In the genomic region with DNA sequence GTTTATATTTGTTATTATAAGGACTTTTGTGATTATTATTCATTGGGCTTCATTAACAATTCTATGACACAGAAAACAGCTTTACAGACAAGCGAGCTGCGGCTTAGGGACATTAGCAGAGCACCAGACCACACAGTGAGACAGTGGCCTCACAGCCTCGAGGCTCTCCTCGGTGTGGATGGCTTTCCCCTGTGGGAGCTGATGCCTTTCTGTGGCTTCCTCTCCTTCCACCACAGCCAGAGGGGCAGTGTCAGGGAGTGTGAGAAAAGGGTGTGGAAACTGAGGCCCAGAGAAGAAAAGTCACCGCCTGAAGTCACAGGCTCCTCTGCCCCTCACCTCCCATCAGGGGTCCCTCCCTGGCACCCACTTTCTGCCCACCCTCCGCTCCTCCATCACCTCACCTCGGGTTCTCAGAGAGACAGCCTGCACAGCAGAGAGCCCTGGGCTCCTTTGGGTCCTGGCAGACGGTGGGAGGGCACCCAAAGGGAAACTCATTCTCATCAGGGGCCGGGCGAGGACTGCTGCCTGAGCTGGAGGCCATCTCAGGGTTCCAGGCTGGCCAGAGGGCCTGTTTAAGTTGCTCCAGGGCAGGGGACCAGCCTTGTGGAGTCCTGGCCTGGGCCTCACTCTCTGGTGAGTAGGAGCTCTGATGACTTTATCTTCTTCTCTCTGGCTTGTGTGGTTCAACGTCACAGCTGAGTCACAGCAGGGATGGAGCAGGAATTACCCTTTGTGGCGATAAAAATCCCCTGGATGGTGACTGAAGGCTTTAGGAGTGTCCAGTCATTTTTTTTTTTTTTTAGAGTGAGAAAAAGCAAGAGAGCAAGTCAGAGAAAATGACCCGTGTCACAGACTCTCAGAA, we compare ENCODE assay signal across 8 cellular contexts. TPM values are rescaled to one million over a fixed set of nuclear protein-coding genes. Genes with fewer than 3 reads are reported as not detected.
DNase-seq lines count a peak whose midpoint lies in the region; ATAC-seq and TF ChIP-seq lines count a peak whose summit lies in the region.

No MANE protein-coding gene starts in this region.

- ATAC-seq in GM21390 (IDR thresholded peaks at IDR 0.05; ENCODE audit: unreplicated experiment) = peak; percentile 26

- H3K27me3 ChIP-seq in BLaER1 = no peaks in the 10 kb centered on the region
- no peaks in the 10 kb centered on the region for H3K27me3 ChIP-seq in right atrium auricular region

- TF ChIP-seq CTCF in right atrium auricular region (IDR thresholded peaks at IDR 0.05) = no peak

- H3K9me3 ChIP-seq in BLaER1 (no peaks in the 10 kb centered on the region), right atrium auricular region (no peaks in the 10 kb centered on the region)

- no peaks in the 10 kb centered on the region for H3K27me3 Mint-ChIP-seq in activated T-cell treated with anti-CD3 and anti-CD28 coated beads, Interleukin-2, amount 50 U/mL, for 24 hours

- peak overlapping the region; percentile 98 for H3K4me3 Mint-ChIP-seq in activated T-cell treated with anti-CD3 and anti-CD28 coated beads, Interleukin-2, amount 50 U/mL, for 24 hours

- H3K27ac Mint-ChIP-seq in activated T-cell treated with anti-CD3 and anti-CD28 coated beads, Interleukin-2, amount 50 U/mL, for 24 hours = peak overlapping the region; percentile 98

- no peak overlapping the region for H3K4me3 ChIP-seq in BLaER1
- H3K4me3 ChIP-seq in right atrium auricular region = no peak overlapping the region

- DNase-seq in LHCN-M2 (ENCODE audit: low read depth) = peak; percentile 92
- DNase-seq in activated T-cell treated with anti-CD3 and anti-CD28 coated beads, Interleukin-2, amount 50 U/mL, for 24 hours = peak; percentile 86
- DNase-seq in right atrium auricular region (ENCODE audit: low spot score) = peak; percentile 85
- DNase-seq in stimulated activated CD4-positive, alpha-beta T cell treated with anti-CD3 and anti-CD28 coated beads, Interleukin-4, amount 100 ng/mL, for 4 hours = peak; percentile 74 to 87
- no peak for DNase-seq in NCI-H748 (lab: John Stamatoyannopoulos, UW; ENCODE audit: unreplicated experiment)
- DNase-seq in SK-N-DZ (ENCODE audit: low spot score) = no peak

- H3K4me1 ChIP-seq in BLaER1 (peaks cover 66% of the 10 kb centered on the region), right atrium auricular region (peaks cover 0 to 33% of the 10 kb centered on the region in 2 donors)

- no peaks in the 10 kb centered on the region for H4K20me1 ChIP-seq in BLaER1

- peak overlapping the region; percentile 47; the same call in 1 of the 2 replicates for H3K9ac ChIP-seq in BLaER1

- peaks cover 75% of the 10 kb centered on the region for H3K4me1 Mint-ChIP-seq in activated T-cell treated with anti-CD3 and anti-CD28 coated beads, Interleukin-2, amount 50 U/mL, for 24 hours (ENCODE audit: low read depth)

- peaks cover 77% of the 10 kb centered on the region for H3K36me3 Mint-ChIP-seq in activated T-cell treated with anti-CD3 and anti-CD28 coated beads, Interleukin-2, amount 50 U/mL, for 24 hours (ENCODE audit: low read depth)

- H3K36me3 ChIP-seq in BLaER1 = no peaks in the 10 kb centered on the region
- no peaks in the 10 kb centered on the region for H3K36me3 ChIP-seq in right atrium auricular region

- no peaks in the 10 kb centered on the region for H3K9me3 Mint-ChIP-seq in activated T-cell treated with anti-CD3 and anti-CD28 coated beads, Interleukin-2, amount 50 U/mL, for 24 hours

- peak overlapping the region; percentile 67 for H3K27ac ChIP-seq in BLaER1
- peak overlapping the region; percentile 59 to 71 for H3K27ac ChIP-seq in right atrium auricular region

- peak overlapping the region; percentile 81 for H3K4me2 ChIP-seq in BLaER1

RNA-seq across cellular contexts. Expression of a gene that starts 0.8 kb away (rescaled TPM):
- total RNA-seq in LHCN-M2 (2014; rRNA removed) (0.90 and 0.98 TPM in 2 replicates), right atrium auricular region (1 to 10 TPM; 2.0 to 3.0 TPM)
- polyA plus RNA-seq in LHCN-M2 (2012) = 1.2 TPM
- polyA plus RNA-seq in SK-N-DZ (2014; cell fraction: cytosol; rRNA removed) = 0.73 and 0.99 TPM in 2 replicates
- 2.5 and 4.3 TPM in 2 replicates for polyA plus RNA-seq in SK-N-DZ (2014; cell fraction: nucleus; rRNA removed)

RNA-seq across cellular contexts. Expression of a gene that starts 48.8 kb away (rescaled TPM):
- total RNA-seq in LHCN-M2 (2014; rRNA removed) = 77.5 and 79.1 TPM in 2 replicates
- 82.9 TPM for polyA plus RNA-seq in LHCN-M2 (2012)
- total RNA-seq in right atrium auricular region = 10 to 100 TPM; 11.9 to 13.9 TPM
- 26.9 and 29.8 TPM in 2 replicates for polyA plus RNA-seq in SK-N-DZ (2014; cell fraction: cytosol; rRNA removed)
- 66.0 and 92.0 TPM in 2 replicates for polyA plus RNA-seq in SK-N-DZ (2014; cell fraction: nucleus; rRNA removed)

Comparison
In these comparisons a context has a peak if more than half of its experiments do, and no peak if none do; other contexts are left out.
1. DNase-seq: peak in LHCN-M2 (single experiment), activated T-cell treated with anti-CD3 and anti-CD28 coated beads, Interleukin-2, amount 50 U/mL, for 24 hours (single experiment), right atrium auricular region (single experiment) and stimulated activated CD4-positive, alpha-beta T cell treated with anti-CD3 and anti-CD28 coated beads, Interleukin-4, amount 100 ng/mL, for 4 hours (2 of 2); none in NCI-H748 (single experiment) and SK-N-DZ (single experiment).